ENCODE assay signal across 9 cellular contexts in genomic region chr5:9363026-9363793, GRCh38.
A peak's percentile ranks its signal among the peaks of the same experiment; 100 is the strongest.
DNase-seq lines count a peak whose midpoint lies in the region; ATAC-seq and TF ChIP-seq lines count a peak whose summit lies in the region.
"Had no signal": no experiment of that assay in that cellular context is flagged by ENCODE, and none has a peak within 500 bp of the region (broad histone marks: within the 10 kb centered on the region; RNA-seq: fewer than 3 reads in every experiment).

No MANE protein-coding gene starts in this region.

- peaks cover 20% of the 10 kb centered on the region for H3K4me1 Mint-ChIP-seq in nephron

- no peak overlapping the region for H3K4me3 Mint-ChIP-seq in nephron
- H3K4me3 Mint-ChIP-seq: neural crest cell had no signal

- TF ChIP-seq CTCF in nephron (IDR thresholded peaks at IDR 0.05; ENCODE audit: unreplicated experiment in 3 of 3): no peak

- no peaks in the 10 kb centered on the region for H3K9me3 Mint-ChIP-seq in nephron
- H3K9me3 Mint-ChIP-seq: neural crest cell had no signal

- DNase-seq in NCI-H2196 treated with DMSO at 0.1 percent for 48 hours (lab: John Stamatoyannopoulos, UW; ENCODE audit: unreplicated experiment) (no peak), germinal center (ENCODE audit: low spot score) (no peak)
- no peak for DNase-seq in activated CD8-positive, alpha-beta memory T cell treated with anti-CD3 and anti-CD28 coated beads for 24 hours
- DNase-seq: activated CD4-positive, CD25-positive, alpha-beta regulatory T cell treated with anti-CD3 and anti-CD28 coated beads, Interleukin-2, amount 50 U/mL, for 72 hours had no signal

- H3K36me3 Mint-ChIP-seq in nephron (ENCODE audit: low read depth): peaks cover 2% of the 10 kb centered on the region

- ATAC-seq in GM19023 (IDR thresholded peaks at IDR 0.05; ENCODE audit: unreplicated experiment) (peak; percentile 55), HG02623 (IDR thresholded peaks at IDR 0.05; ENCODE audit: unreplicated experiment) (peak; percentile 44), HG03571 (IDR thresholded peaks at IDR 0.05; ENCODE audit: unreplicated experiment) (peak; percentile 61)

- no peaks in the 10 kb centered on the region for H3K27me3 Mint-ChIP-seq in nephron (ENCODE audit: low read depth)

- peak overlapping the region; percentile 62 to 93 (median 84) for H3K27ac Mint-ChIP-seq in nephron
